In genomic region chr17:8859029-8859803, GRCh38 we compare ENCODE assay signal across 9 cellular contexts.
A peak's percentile ranks its signal among the peaks of the same experiment; 100 is the strongest.
DNase-seq lines count a peak whose midpoint lies in the region.
"Had no signal": no experiment of that assay in that cellular context is flagged by ENCODE, and none has a peak within 500 bp of the region (broad histone marks: within the 10 kb centered on the region; RNA-seq: fewer than 3 reads in every experiment).

No MANE protein-coding gene starts in this region.

- peaks cover 67% of the 10 kb centered on the region for H3K4me1 Mint-ChIP-seq in dendritic cell treated with granulocyte-macrophage colony-stimulating factor and Interleukin-4, amounts not matched to agents 40 ng/mL and 50 ng/mL, for 4 days (ENCODE audit: low read depth)

- intact Hi-C loops in dendritic cell treated with granulocyte-macrophage colony-stimulating factor and Interleukin-4, amounts not matched to agents 40 ng/mL and 50 ng/mL, for 4 days (cut with micrococcal nuclease): no loop called here

- peak overlapping the region; percentile 87 for H3K27ac Mint-ChIP-seq in dendritic cell treated with granulocyte-macrophage colony-stimulating factor and Interleukin-4, amounts not matched to agents 40 ng/mL and 50 ng/mL, for 4 days

- DNase-seq in activated CD8-positive, alpha-beta memory T cell treated with anti-CD3 and anti-CD28 coated beads, Interleukin-2, amount 50 U/mL, for 48 hours: peak; percentile 75
- no peak for DNase-seq in activated CD8-positive, alpha-beta memory T cell treated with anti-CD3 and anti-CD28 coated beads, Interleukin-2, amount 50 U/mL, for 4 hours
- peak; percentile 36 for DNase-seq in NCI-H69 (lab: John Stamatoyannopoulos, UW)
- DNase-seq in stimulated activated CD8-positive, alpha-beta memory T cell treated with anti-CD3 and anti-CD28 coated beads, Interleukin-4, amount 100 ng/mL, for 48 hours: peak; percentile 59
- no peak for DNase-seq in T-helper 9 cell
- DNase-seq in HCEC 1CT: no peak
- no peak for DNase-seq in DMS 273 (lab: John Stamatoyannopoulos, UW; ENCODE audit: unreplicated experiment)
- DNase-seq: occipital lobe had no signal

- peak overlapping the region; percentile 44 for H3K4me3 Mint-ChIP-seq in dendritic cell treated with granulocyte-macrophage colony-stimulating factor and Interleukin-4, amounts not matched to agents 40 ng/mL and 50 ng/mL, for 4 days

- H3K27me3 Mint-ChIP-seq in dendritic cell treated with granulocyte-macrophage colony-stimulating factor and Interleukin-4, amounts not matched to agents 40 ng/mL and 50 ng/mL, for 4 days: no peaks in the 10 kb centered on the region

- peaks cover 30% of the 10 kb centered on the region for H3K36me3 Mint-ChIP-seq in dendritic cell treated with granulocyte-macrophage colony-stimulating factor and Interleukin-4, amounts not matched to agents 40 ng/mL and 50 ng/mL, for 4 days (ENCODE audit: low read depth)

- H3K9me3 Mint-ChIP-seq in dendritic cell treated with granulocyte-macrophage colony-stimulating factor and Interleukin-4, amounts not matched to agents 40 ng/mL and 50 ng/mL, for 4 days: no peaks in the 10 kb centered on the region

Comparison
In these comparisons a context has a peak if more than half of its experiments do, and no peak if none do; other contexts are left out.
1. DNase-seq: peak in activated CD8-positive, alpha-beta memory T cell treated with anti-CD3 and anti-CD28 coated beads, Interleukin-2, amount 50 U/mL, for 48 hours (single experiment), NCI-H69 (single experiment) and stimulated activated CD8-positive, alpha-beta memory T cell treated with anti-CD3 and anti-CD28 coated beads, Interleukin-4, amount 100 ng/mL, for 48 hours (single experiment); none in activated CD8-positive, alpha-beta memory T cell treated with anti-CD3 and anti-CD28 coated beads, Interleukin-2, amount 50 U/mL, for 4 hours (single experiment), T-helper 9 cell (single experiment), HCEC 1CT (single experiment) and DMS 273 (single experiment).